18 cellular contexts compared by ENCODE assay signal in the genomic region with DNA sequence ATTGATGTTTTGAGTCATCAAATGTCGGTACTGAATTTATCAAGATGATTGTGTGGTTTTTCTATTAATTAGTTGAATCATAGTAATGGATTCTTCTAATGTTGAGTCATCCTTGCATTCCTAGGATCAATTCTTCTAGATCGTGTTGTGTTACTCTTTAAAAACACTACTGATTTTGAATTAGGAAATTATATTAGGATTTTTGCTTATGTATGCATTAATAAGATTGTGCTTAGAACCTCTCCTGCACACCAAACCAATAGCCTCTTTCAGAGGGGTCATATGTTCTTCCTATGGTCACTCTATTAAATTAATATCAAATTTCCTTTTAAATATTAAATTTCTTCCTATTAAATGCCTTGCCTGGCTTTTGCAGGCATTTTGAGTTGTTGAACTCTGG.
DNase-seq lines count a peak whose midpoint lies in the region; ATAC-seq, FAIRE-seq and TF ChIP-seq lines count a peak whose summit lies in the region.
"Had no signal": no experiment of that assay in that cellular context is flagged by ENCODE, and none has a peak within 500 bp of the region (broad histone marks: within the 10 kb centered on the region; RNA-seq: fewer than 3 reads in every experiment).

No MANE protein-coding gene starts in this region.

- 0% methylated on average over 2 of the region's 2 CpGs for WGBS in HepG2 (ENCODE audit: low lambda C conversion rate)
- WGBS in right lobe of liver (ENCODE audit: insufficient coverage, low coverage, low lambda C conversion rate, missing lambda C conversion rate): 59% methylated on average over 2 of the region's 2 CpGs
- no CpG with 5 or more reads among the region's 2 CpGs for WGBS in IMR-90 (ENCODE audit: extremely low coverage in 2 of 2, insufficient read length in 1 of 2), 2 experiments
- WGBS in K562 (ENCODE audit: insufficient coverage, low coverage, missing lambda C conversion rate): 0% methylated on average over 2 of the region's 2 CpGs
- 90% methylated on average over 2 of the region's 2 CpGs for WGBS in smooth muscle cell (ENCODE audit: low lambda C conversion rate)

- no peak overlapping the region for H3K4me2 ChIP-seq in HepG2 (ENCODE audit: low read depth, low read length)
- H3K4me2 ChIP-seq in IMR-90 (ENCODE audit: low read depth, low read length): no peak overlapping the region
- no peak overlapping the region for H3K4me2 ChIP-seq in K562 (ENCODE audit: insufficient read depth, low read length)
- no peak overlapping the region for H3K4me2 ChIP-seq in smooth muscle cell

- H3K79me2 ChIP-seq in HepG2 (ENCODE audit: insufficient read depth, low read length) (no peaks in the 10 kb centered on the region), K562 (ENCODE audit: control insufficient read depth, insufficient read depth, low read length) (no peaks in the 10 kb centered on the region), smooth muscle cell (ENCODE audit: low read depth) (no peaks in the 10 kb centered on the region)

- CTCF ChIA-PET in HepG2 (lab: Yijun Ruan, JAX; ENCODE audit: low intra/inter-chr PET ratio, low total read pairs) (no interaction called here), IMR-90 (lab: Yijun Ruan, JAX) (no interaction called here), K562 (lab: Yijun Ruan, JAX; ENCODE audit: low intra/inter-chr PET ratio) (no interaction called here)

- no peak for FAIRE-seq in HepG2 (lab: Jason Lieb, UNC)
- FAIRE-seq in K562 (lab: Jason Lieb, UNC): no peak
- FAIRE-seq: D721Med, GM12878 had no signal

- dilution Hi-C loops in IMR-90 (cut with HindIII; ENCODE audit: low sequenced_read_pairs, unreplicated experiment): no loop called here

- no peak overlapping the region for H4K91ac ChIP-seq in IMR-90 (ENCODE audit: insufficient read depth, low read depth, low read length)

- no peak overlapping the region for H2AK5ac ChIP-seq in IMR-90 (ENCODE audit: low read depth, low read length)

- no peak overlapping the region for H2BK20ac ChIP-seq in IMR-90 (ENCODE audit: low read depth, low read length)

- H2AFZ ChIP-seq in HepG2 (ENCODE audit: low read length) (no peak overlapping the region), IMR-90 (replicated peaks; ENCODE audit: low read length, poor library complexity) (no peak overlapping the region), K562 (ENCODE audit: low read depth, low read length) (no peak overlapping the region), smooth muscle cell (ENCODE audit: low read depth) (no peak overlapping the region)
- H2AFZ ChIP-seq: GM23248 had no signal

- H3K9ac ChIP-seq in HepG2 (ENCODE audit: insufficient read depth, low read depth, low read length) (no peak overlapping the region), IMR-90 (ENCODE audit: low read depth, low read length) (no peak overlapping the region), K562 (ENCODE audit: insufficient read depth in 1 of 2, low read depth in 2 of 2, low read length in 2 of 2) (no peak overlapping the region), smooth muscle cell (ENCODE audit: low read depth) (no peak overlapping the region)
- H3K9ac ChIP-seq: GM23248 had no signal

- no peaks in the 10 kb centered on the region for H4K20me1 ChIP-seq in HepG2 (ENCODE audit: insufficient read depth, low read length)
- H4K20me1 ChIP-seq in IMR-90 (ENCODE audit: insufficient read depth, low read length): no peaks in the 10 kb centered on the region
- H4K20me1 ChIP-seq in K562 (replicated peaks; ENCODE audit: control insufficient read depth, insufficient read depth, low read length): no peaks in the 10 kb centered on the region
- no peaks in the 10 kb centered on the region for H4K20me1 ChIP-seq in smooth muscle cell (ENCODE audit: low read depth)

- no peak overlapping the region for H2AK9ac ChIP-seq in IMR-90 (replicated peaks; ENCODE audit: low read depth, low read length, poor library complexity)

- in situ Hi-C loops in HepG2 (cut with HindIII; ENCODE audit: extremely low pct_ligation_motif_present, low pct_unique_long_range_greater_than_20kb): no loop called here
- in situ Hi-C loops in IMR-90 (cut with MboI; ENCODE audit: low sequenced_read_pairs): no loop called here
- in situ Hi-C loops in K562 (cut with MboI): no loop called here

- H3K23ac ChIP-seq in IMR-90 (ENCODE audit: low read depth, low read length): no peak overlapping the region

- H3K27me3 ChIP-seq in HepG2 (ENCODE audit: control insufficient read depth in 1 of 2, insufficient read depth in 2 of 2, low read length in 2 of 2): no peaks in the 10 kb centered on the region
- H3K27me3 ChIP-seq in right lobe of liver: no peaks in the 10 kb centered on the region
- H3K27me3 ChIP-seq in IMR-90 (ENCODE audit: control insufficient read depth, insufficient read depth, low read length): no peaks in the 10 kb centered on the region
- H3K27me3 ChIP-seq in K562 (ENCODE audit: control insufficient read depth in 2 of 2, insufficient read depth in 2 of 2, low read length in 2 of 2): peaks cover 2 to 12% of the 10 kb centered on the region in 2 experiments; a peak in 3 of 5 replicates
- H3K27me3 ChIP-seq in smooth muscle cell (ENCODE audit: low read depth): peaks cover 9% of the 10 kb centered on the region

- no peak for DNase-seq in HepG2 (ENCODE audit: low spot score)
- DNase-seq in right lobe of liver: no peak
- peak; percentile 16 for DNase-seq in EL
- DNase-seq in IMR-90: no peak
- DNase-seq in K562 (ENCODE audit: extremely low read depth in 1 of 4, low spot score in 3 of 4): no peak
- no peak for DNase-seq in activated CD4-positive, CD25-positive, alpha-beta regulatory T cell (lab: John Stamatoyannopoulos, UW)
- no peak for DNase-seq in smooth muscle cell (lab: John Stamatoyannopoulos, UW; ENCODE audit: unreplicated experiment)
- DNase-seq: AML-193; Caco-2; CD4-positive, alpha-beta T cell; GM23248; KG1 had no signal

- TF ChIP-seq EP300 in HepG2 (IDR thresholded peaks at IDR 0.05; ENCODE audit: low read depth in 2 of 2, low read length in 2 of 2): no peak
- TF ChIP-seq EP300 in HepG2 (CRISPR knock-in tag; IDR thresholded peaks at IDR 0.05; ENCODE audit: borderline replicate concordance): no peak
- no peak for TF ChIP-seq EP300 in K562 (IDR thresholded peaks at IDR 0.05; ENCODE audit: low read length)

- H3K9me1 ChIP-seq in IMR-90 (ENCODE audit: insufficient read depth, low read length) (no peaks in the 10 kb centered on the region), K562 (ENCODE audit: control insufficient read depth, insufficient read depth, low read length) (no peaks in the 10 kb centered on the region)

- H4K8ac ChIP-seq in IMR-90 (ENCODE audit: low read depth in 2 of 2, low read length in 2 of 2): no peak overlapping the region

- H3K36me3 ChIP-seq in HepG2 (replicated peaks in 1 of 2; ENCODE audit: control insufficient read depth in 1 of 2, insufficient read depth in 2 of 2, low read length in 2 of 2) (no peaks in the 10 kb centered on the region), right lobe of liver (no peaks in the 10 kb centered on the region), IMR-90 (ENCODE audit: control insufficient read depth, insufficient read depth, low read length) (no peaks in the 10 kb centered on the region), K562 (ENCODE audit: control insufficient read depth, insufficient read depth, low read length) (no peaks in the 10 kb centered on the region), smooth muscle cell (ENCODE audit: low read depth) (no peaks in the 10 kb centered on the region)
- H3K36me3 ChIP-seq: HAP-1 had no signal

- no peak overlapping the region for H2BK5ac ChIP-seq in IMR-90 (ENCODE audit: low read depth, low read length, poor library complexity, severe bottlenecking)

- H3K9me3 ChIP-seq in HepG2 (ENCODE audit: low read length) (no peaks in the 10 kb centered on the region), right lobe of liver (no peaks in the 10 kb centered on the region), IMR-90 (ENCODE audit: control insufficient read depth, insufficient read depth, low read length) (no peaks in the 10 kb centered on the region), K562 (replicated peaks; ENCODE audit: control insufficient read depth, insufficient read depth, low read depth, low read length) (no peaks in the 10 kb centered on the region), smooth muscle cell (replicated peaks; ENCODE audit: low read depth) (no peaks in the 10 kb centered on the region)
- H3K9me3 ChIP-seq: Caco-2, HAP-1 had no signal

- H3K4me1 ChIP-seq in HepG2 (ENCODE audit: insufficient read depth, low read length) (no peaks in the 10 kb centered on the region), right lobe of liver (no peaks in the 10 kb centered on the region), IMR-90 (ENCODE audit: control insufficient read depth, insufficient read depth, low read length) (no peaks in the 10 kb centered on the region), K562 (replicated peaks in 1 of 2; ENCODE audit: control insufficient read depth in 2 of 2, insufficient read depth in 2 of 2, low read length in 2 of 2) (no peaks in the 10 kb centered on the region), smooth muscle cell (ENCODE audit: low read depth) (no peaks in the 10 kb centered on the region)
- H3K4me1 ChIP-seq: Caco-2 had no signal

- H3K14ac ChIP-seq in IMR-90 (replicated peaks; ENCODE audit: low read depth, low read length): no peak overlapping the region

- TF ChIP-seq POLR2A in HepG2 (IDR thresholded peaks at IDR 0.05; ENCODE audit: insufficient read depth in 1 of 2, low read depth in 2 of 2, low read length in 2 of 2) (no peak), right lobe of liver (IDR thresholded peaks at IDR 0.05) (no peak), IMR-90 (IDR thresholded peaks at IDR 0.05; ENCODE audit: low read depth, low read length) (no peak), K562 (conservative IDR thresholded peaks at IDR 0.05) (no peak)

- ATAC-seq in HepG2 (no peak), right lobe of liver (no peak), IMR-90 (ENCODE audit: low read depth) (no peak), K562 (no peak), GM19351 (IDR thresholded peaks at IDR 0.05; ENCODE audit: unreplicated experiment) (no peak)
- ATAC-seq: GM12878 had no signal

- no peaks in the 10 kb centered on the region for H3F3A ChIP-seq in smooth muscle cell (ENCODE audit: low read depth)

- no peak overlapping the region for H4K5ac ChIP-seq in IMR-90 (ENCODE audit: low read depth, low read length)

- no peak for TF ChIP-seq RAD21 in HepG2 (CRISPR knock-in tag; IDR thresholded peaks at IDR 0.05)
- no peak for TF ChIP-seq RAD21 in IMR-90 (IDR thresholded peaks at IDR 0.05; ENCODE audit: low read length)
- TF ChIP-seq RAD21 in K562 (CRISPR knock-in tag; conservative IDR thresholded peaks at IDR 0.05 in 1 of 2, IDR thresholded peaks at IDR 0.05 in 1 of 2): no peak

- H3K18ac ChIP-seq in IMR-90 (ENCODE audit: low read depth, low read length): no peak overlapping the region

- H3K4me3 ChIP-seq in HepG2 (replicated peaks in 1 of 3; ENCODE audit: insufficient read depth in 1 of 3, low read depth in 2 of 3, low read length in 3 of 3) (no peak overlapping the region), right lobe of liver (no peak overlapping the region), IMR-90 (ENCODE audit: insufficient read depth, low read depth, low read length) (no peak overlapping the region), K562 (no peak overlapping the region), smooth muscle cell (no peak overlapping the region)
- H3K4me3 ChIP-seq: GM12878, GM23248, HAP-1 had no signal

- no peaks in the 10 kb centered on the region for H3K79me1 ChIP-seq in IMR-90 (ENCODE audit: low read depth in 1 of 2, low read length in 2 of 2)

- H3K56ac ChIP-seq in IMR-90 (ENCODE audit: extremely low read depth, insufficient read depth, low read length): no peak overlapping the region

- BruUV-seq in HepG2 (replicated peaks; lab: Mats Ljungman, UMichigan) (no TSS peak), IMR-90 (replicated peaks; lab: Mats Ljungman, UMichigan) (no TSS peak), K562 (replicated peaks; lab: Mats Ljungman, UMichigan) (no TSS peak)

- no peak overlapping the region for H3K4ac ChIP-seq in IMR-90 (ENCODE audit: low read depth, low read length)

- H3K27ac ChIP-seq in HepG2 (ENCODE audit: extremely low read length, insufficient read depth, low read length): no peak overlapping the region
- no peak overlapping the region for H3K27ac ChIP-seq in right lobe of liver
- no peak overlapping the region for H3K27ac ChIP-seq in IMR-90 (ENCODE audit: insufficient read depth, low read length)
- no peak overlapping the region for H3K27ac ChIP-seq in K562 (ENCODE audit: extremely low read depth, low read depth, low read length)
- H3K27ac ChIP-seq in smooth muscle cell (ENCODE audit: low read depth): no peak overlapping the region
- H3K27ac ChIP-seq: C4-2B, GM23248, HL-60 had no signal

- TF ChIP-seq CTCF in HepG2 (CRISPR knock-in tag; IDR thresholded peaks at IDR 0.05) (no peak), right lobe of liver (IDR thresholded peaks at IDR 0.05) (no peak), IMR-90 (conservative IDR thresholded peaks at IDR 0.05; ENCODE audit: low read depth, low read length) (no peak), K562 (IDR thresholded peaks at IDR 0.05 in 2 of 3, conservative IDR thresholded peaks at IDR 0.05 in 1 of 3; ENCODE audit: insufficient read depth in 2 of 3, low read depth in 1 of 3, low read length in 3 of 3) (no peak), smooth muscle cell (IDR thresholded peaks at IDR 0.05; ENCODE audit: borderline replicate concordance, insufficient read depth, poor library complexity, severe bottlenecking) (no peak)

- intact Hi-C loops in HepG2 (cut with micrococcal nuclease; ENCODE audit: unreplicated experiment) (no loop called here), right lobe of liver (cut with DNase I) (no loop called here), IMR-90 (cut with micrococcal nuclease) (no loop called here), K562 (cut with micrococcal nuclease) (no loop called here)

- H2BK120ac ChIP-seq in IMR-90 (ENCODE audit: low read depth, low read length): no peak overlapping the region

- H2BK15ac ChIP-seq in IMR-90 (ENCODE audit: low read depth, low read length): no peak overlapping the region

- POLR2A ChIA-PET in HepG2 (lab: Yijun Ruan, JAX) (no interaction called here), IMR-90 (lab: Charles Lee; ENCODE audit: unreplicated experiment) (no interaction called here), K562 (lab: Yijun Ruan, JAX) (no interaction called here)

Comparison
In these comparisons a context has a peak if more than half of its experiments do, and no peak if none do; other contexts are left out.
1. Of the 241 proteins assayed by ChIP-seq in both HepG2 and K562: peak only in HepG2: MAFK; only in K562: MAFG; in both: MAFF; in neither: 238.